8 cellular contexts compared by ENCODE assay signal in genomic region chr11:119094816-119095065, GRCh38. TPM values are rescaled to one million over a fixed set of nuclear protein-coding genes. Genes with fewer than 3 reads are reported as not detected.
A peak's percentile ranks its signal among the peaks of the same experiment; 100 is the strongest.
DNase-seq lines count a peak whose midpoint lies in the region; ATAC-seq and TF ChIP-seq lines count a peak whose summit lies in the region.

No MANE protein-coding gene starts in this region.

- peak overlapping the region; percentile 62 for H3K4me3 ChIP-seq in lower leg skin (ENCODE audit: low read depth, poor library complexity, severe bottlenecking)

- 0 to 1% methylated on average over 6 to 18 of the region's 19 CpGs for WGBS in lower leg skin, 2 donors

- no peak for TF ChIP-seq POLR2A in lower leg skin (IDR thresholded peaks at IDR 0.05)

- intact Hi-C loops in lower leg skin (cut with DNase I; ENCODE audit: low total_unique reads), result no loop called here

- ATAC-seq in GM18907 (IDR thresholded peaks at IDR 0.05; ENCODE audit: unreplicated experiment), result peak; percentile 40
- peak; percentile 26 for ATAC-seq in HG03103 (IDR thresholded peaks at IDR 0.05; ENCODE audit: low read depth, unreplicated experiment)
- ATAC-seq in stimulated activated naive CD8-positive, alpha-beta T cell treated with anti-CD3 and anti-CD28 coated beads, Interleukin-15, Interleukin-2, amounts not matched to agents 100 U/mL and 50 U/mL, for 24 hours, result peak; percentile 26

- DNase-seq in COR-L47 (lab: John Stamatoyannopoulos, UW) (peak; percentile 77), SKM-1 (lab: John Stamatoyannopoulos, UW; ENCODE audit: unreplicated experiment) (peak; percentile 24), dermis blood vessel endothelial cell (peak; percentile 92), lower leg skin (ENCODE audit: low spot score in 2 of 2) (peak; percentile 74 to 95), T-helper 9 cell (no peak)
- DNase-seq in stimulated activated naive CD8-positive, alpha-beta T cell treated with anti-CD3 and anti-CD28 coated beads, Interleukin-15, Interleukin-2, amounts not matched to agents 100 U/mL and 50 U/mL, for 24 hours, result peak; percentile 70

- TF ChIP-seq CTCF in lower leg skin (IDR thresholded peaks at IDR 0.05), result no peak

RNA-seq across cellular contexts. Expression of gene DPAGT1, which starts 6.9 kb away (rescaled TPM):
- total RNA-seq in dermis blood vessel endothelial cell (21.3 and 50.6 TPM in 2 replicates), lower leg skin (10 to 100 TPM; 18.9 to 46.9 (median 27.5) TPM)

RNA-seq across cellular contexts. Expression of gene HMBS, which starts 10.1 kb away (rescaled TPM):
- total RNA-seq in dermis blood vessel endothelial cell, result 3.4 and 11.2 TPM in 2 replicates
- total RNA-seq in lower leg skin, result 10 to 100 TPM in 3 of 4 donors, 1 to 10 TPM in 1; 8.8 to 11.9 (median 11.1) TPM

RNA-seq across cellular contexts. Expression of gene C2CD2L, which starts 12.4 kb away (rescaled TPM):
- total RNA-seq in dermis blood vessel endothelial cell (2.2 and 5.6 TPM in 2 replicates), lower leg skin (10 to 100 TPM; 16.8 to 27.2 (median 22.6) TPM)

RNA-seq across cellular contexts. Expression of gene HINFP, which starts 26.6 kb away (rescaled TPM):
- total RNA-seq in dermis blood vessel endothelial cell, result 14.8 and 19.2 TPM in 2 replicates
- 10 to 100 TPM; 15.0 to 39.6 (median 31.2) TPM for total RNA-seq in lower leg skin

RNA-seq across cellular contexts. Expression of gene VPS11, which starts 27.1 kb away (rescaled TPM):
- total RNA-seq in dermis blood vessel endothelial cell (24.6 and 25.7 TPM in 2 replicates), lower leg skin (10 to 100 TPM; 30.2 to 44.1 (median 41.3) TPM)
